In genomic region chr16:21511315-21512210, GRCh38 we compare ENCODE assay signal across 8 cellular contexts.
A peak's percentile ranks its signal among the peaks of the same experiment; 100 is the strongest.
DNase-seq lines count a peak whose midpoint lies in the region; ATAC-seq, FAIRE-seq and TF ChIP-seq lines count a peak whose summit lies in the region.
"Not testable (repeated sequence)": the region's sequence is repeated elsewhere in the genome, so short reads cannot be mapped to it uniquely, and the experiment has no call there.

No MANE protein-coding gene starts in this region.

- peak overlapping the region in 2 of 8 donors; percentile 24 to 65 for H3K4me3 Mint-ChIP-seq in CD4-positive, alpha-beta memory T cell
- H3K4me3 Mint-ChIP-seq in T-helper 2 cell treated with Interferon-gamma antibody and Interleukin-4, amounts not matched to agents 5 μg/mL and 100 μg/mL, for 36 hours; activated naive CD8-positive, alpha-beta T cell treated with anti-CD3 and anti-CD28 coated beads, Interleukin-2, amount 50 U/mL, for 24 hours; immature natural killer cell: not testable (repeated sequence)
- peak overlapping the region; percentile 50 for H3K4me3 Mint-ChIP-seq in nephron progenitor cell

- not testable (repeated sequence) for H3K4me2 ChIP-seq in Karpas-422 (ENCODE audit: low read depth, low read length, poor library complexity, severe bottlenecking); endothelial cell of umbilical vein (ENCODE audit: insufficient read depth, low read length)

- H3K79me2 ChIP-seq in Karpas-422 (ENCODE audit: low read length) (peaks cover 89% of the 10 kb centered on the region), endothelial cell of umbilical vein (ENCODE audit: control insufficient read depth, insufficient read depth, low read length) (peaks cover 96% of the 10 kb centered on the region)

- H3K9me1 ChIP-seq in endothelial cell of umbilical vein (replicated peaks; ENCODE audit: control insufficient read depth, extremely low read depth, insufficient read depth, low read length), result not testable (repeated sequence)

- H3K4me1 Mint-ChIP-seq in CD4-positive, alpha-beta memory T cell, result peaks cover 31 to 96% (median 67%) of the 10 kb centered on the region in 4 donors
- peaks cover 54% of the 10 kb centered on the region for H3K4me1 Mint-ChIP-seq in T-helper 2 cell treated with Interferon-gamma antibody and Interleukin-4, amounts not matched to agents 5 μg/mL and 100 μg/mL, for 36 hours (ENCODE audit: low read depth)
- peaks cover 79% of the 10 kb centered on the region for H3K4me1 Mint-ChIP-seq in activated naive CD8-positive, alpha-beta T cell treated with anti-CD3 and anti-CD28 coated beads, Interleukin-2, amount 50 U/mL, for 24 hours
- peaks cover 39 to 51% of the 10 kb centered on the region in 2 donors for H3K4me1 Mint-ChIP-seq in immature natural killer cell
- H3K4me1 Mint-ChIP-seq in nephron progenitor cell, result peaks cover 98% of the 10 kb centered on the region

- not testable (repeated sequence) for TF ChIP-seq POLR2A in endothelial cell of umbilical vein (IDR thresholded peaks at IDR 0.05; ENCODE audit: low read depth, low read length)

- H3K9me3 Mint-ChIP-seq in CD4-positive, alpha-beta memory T cell; T-helper 2 cell treated with Interferon-gamma antibody and Interleukin-4, amounts not matched to agents 5 μg/mL and 100 μg/mL, for 36 hours; activated naive CD8-positive, alpha-beta T cell treated with anti-CD3 and anti-CD28 coated beads, Interleukin-2, amount 50 U/mL, for 24 hours; immature natural killer cell; nephron progenitor cell: not testable (repeated sequence)

- H4K20me1 ChIP-seq in Karpas-422 (ENCODE audit: insufficient read depth, low read depth, low read length), result peaks cover 75% of the 10 kb centered on the region
- H4K20me1 ChIP-seq in endothelial cell of umbilical vein (replicated peaks; ENCODE audit: control insufficient read depth, extremely low read depth, insufficient read depth, low read length), result not testable (repeated sequence)

- peaks cover 57% of the 10 kb centered on the region for H3K4me1 ChIP-seq in CD4-positive, alpha-beta memory T cell (ENCODE audit: insufficient read depth, low read length)
- H3K4me1 ChIP-seq in Karpas-422 (ENCODE audit: low read length) (peaks cover 88% of the 10 kb centered on the region), stomach smooth muscle (ENCODE audit: control insufficient read depth, insufficient read depth, low read length) (peaks cover 81% of the 10 kb centered on the region)
- not testable (repeated sequence) for H3K4me1 ChIP-seq in endothelial cell of umbilical vein (ENCODE audit: control insufficient read depth, extremely low read depth, insufficient read depth, low read length)

- not testable (repeated sequence) for ATAC-seq in activated naive CD8-positive, alpha-beta T cell treated with anti-CD3 and anti-CD28 coated beads, Interleukin-2, amount 50 U/mL, for 24 hours

- not testable (repeated sequence) for H3K27ac ChIP-seq in CD4-positive, alpha-beta memory T cell (ENCODE audit: low read depth, low read length); Karpas-422 (ENCODE audit: low read length)
- H3K27ac ChIP-seq in endothelial cell of umbilical vein (ENCODE audit: insufficient read depth, low read depth, low read length) (peak overlapping the region; percentile 60), stomach smooth muscle (ENCODE audit: low read length) (peak overlapping the region; percentile 69)

- CTCF ChIA-PET in CD4-positive, alpha-beta memory T cell (lab: Charles Lee; ENCODE audit: partially characterized antibody); endothelial cell of umbilical vein (lab: Charles Lee): not testable (repeated sequence)

- H3K27ac Mint-ChIP-seq in CD4-positive, alpha-beta memory T cell, result peak overlapping the region; percentile 73 to 92 (median 87)
- peak overlapping the region; percentile 78 for H3K27ac Mint-ChIP-seq in T-helper 2 cell treated with Interferon-gamma antibody and Interleukin-4, amounts not matched to agents 5 μg/mL and 100 μg/mL, for 36 hours
- peak overlapping the region; percentile 76 for H3K27ac Mint-ChIP-seq in activated naive CD8-positive, alpha-beta T cell treated with anti-CD3 and anti-CD28 coated beads, Interleukin-2, amount 50 U/mL, for 24 hours
- peak overlapping the region; percentile 8 to 65 (median 55) for H3K27ac Mint-ChIP-seq in immature natural killer cell
- peak overlapping the region; percentile 95 for H3K27ac Mint-ChIP-seq in nephron progenitor cell

- BruUV-seq in endothelial cell of umbilical vein (replicated peaks; lab: Mats Ljungman, UMichigan), result not testable (repeated sequence)

- not testable (repeated sequence) for H3K4me3 ChIP-seq in CD4-positive, alpha-beta memory T cell (ENCODE audit: low read length in 2 of 2); Karpas-422 (ENCODE audit: low read length); endothelial cell of umbilical vein (replicated peaks in 1 of 3; ENCODE audit: insufficient read depth in 1 of 3, low read depth in 1 of 3, low read length in 3 of 3)
- H3K4me3 ChIP-seq in stomach smooth muscle (ENCODE audit: low read length in 2 of 2), result peak overlapping the region in 1 of 2 donors; percentile 52

- H3K9ac ChIP-seq in Karpas-422 (ENCODE audit: low read length); endothelial cell of umbilical vein (replicated peaks; ENCODE audit: extremely low read depth, insufficient read depth, low read length): not testable (repeated sequence)
- peak overlapping the region in 1 of 2 donors; percentile 31 for H3K9ac ChIP-seq in stomach smooth muscle (ENCODE audit: low read length in 2 of 2)

- intact Hi-C loops in CD4-positive, alpha-beta memory T cell (cut with micrococcal nuclease); endothelial cell of umbilical vein (cut with micrococcal nuclease): not testable (repeated sequence)

- POLR2A ChIA-PET in CD4-positive, alpha-beta memory T cell (lab: Charles Lee; ENCODE audit: partially characterized antibody); endothelial cell of umbilical vein (lab: Charles Lee): not testable (repeated sequence)

- dilution Hi-C loops in endothelial cell of umbilical vein (cut with MboI; ENCODE audit: extremely low pct_ligation_motif_present, low sequenced_read_pairs), result not testable (repeated sequence)

- H3K9me3 ChIP-seq in CD4-positive, alpha-beta memory T cell (ENCODE audit: control insufficient read depth in 1 of 2, low read length in 2 of 2); Karpas-422 (ENCODE audit: low read length); endothelial cell of umbilical vein (replicated peaks; ENCODE audit: control insufficient read depth, insufficient read depth, low read length); stomach smooth muscle (ENCODE audit: control insufficient read depth in 2 of 2, low read length in 2 of 2): not testable (repeated sequence)

- not testable (repeated sequence) for H2AFZ ChIP-seq in Karpas-422 (ENCODE audit: low read length); endothelial cell of umbilical vein (ENCODE audit: low read depth, low read length)

- H3K36me3 Mint-ChIP-seq in CD4-positive, alpha-beta memory T cell, result peaks cover 4 to 29% of the 10 kb centered on the region in 2 donors
- peaks cover 53% of the 10 kb centered on the region for H3K36me3 Mint-ChIP-seq in T-helper 2 cell treated with Interferon-gamma antibody and Interleukin-4, amounts not matched to agents 5 μg/mL and 100 μg/mL, for 36 hours (ENCODE audit: low read depth)
- peaks cover 42% of the 10 kb centered on the region for H3K36me3 Mint-ChIP-seq in activated naive CD8-positive, alpha-beta T cell treated with anti-CD3 and anti-CD28 coated beads, Interleukin-2, amount 50 U/mL, for 24 hours (ENCODE audit: low read depth)
- not testable (repeated sequence) for H3K36me3 Mint-ChIP-seq in immature natural killer cell; nephron progenitor cell (ENCODE audit: low read depth)

- TF ChIP-seq CTCF in endothelial cell of umbilical vein (IDR thresholded peaks at IDR 0.05; ENCODE audit: extremely low read depth in 1 of 2, insufficient read depth in 1 of 2, low read depth in 1 of 2, low read length in 2 of 2); nephron progenitor cell (IDR thresholded peaks at IDR 0.05): not testable (repeated sequence)

- not testable (repeated sequence) for H3K36me3 ChIP-seq in CD4-positive, alpha-beta memory T cell (ENCODE audit: insufficient read depth, low read length); Karpas-422 (ENCODE audit: insufficient read depth, low read length); endothelial cell of umbilical vein (ENCODE audit: control insufficient read depth in 2 of 2, extremely low read depth in 1 of 2, insufficient read depth in 2 of 2, low read length in 2 of 2); stomach smooth muscle (ENCODE audit: control insufficient read depth in 2 of 2, insufficient read depth in 2 of 2, low read length in 2 of 2)

- H3K9me2 ChIP-seq in Karpas-422 (replicated peaks; ENCODE audit: insufficient read depth, low read length), result not testable (repeated sequence)

- peak; percentile 89 for FAIRE-seq in endothelial cell of umbilical vein (lab: Jason Lieb, UNC)

- H3K27me3 ChIP-seq in CD4-positive, alpha-beta memory T cell (ENCODE audit: insufficient read depth, low read length); Karpas-422 (ENCODE audit: low read length); endothelial cell of umbilical vein (ENCODE audit: control insufficient read depth in 2 of 2, insufficient read depth in 2 of 2, low read length in 2 of 2); stomach smooth muscle (ENCODE audit: control insufficient read depth in 1 of 2, insufficient read depth in 2 of 2, low read length in 2 of 2): not testable (repeated sequence)

- H3K27me3 Mint-ChIP-seq in CD4-positive, alpha-beta memory T cell; T-helper 2 cell treated with Interferon-gamma antibody and Interleukin-4, amounts not matched to agents 5 μg/mL and 100 μg/mL, for 36 hours (ENCODE audit: low read depth); activated naive CD8-positive, alpha-beta T cell treated with anti-CD3 and anti-CD28 coated beads, Interleukin-2, amount 50 U/mL, for 24 hours; nephron progenitor cell (ENCODE audit: low read depth, poor library complexity): not testable (repeated sequence)
- H3K27me3 Mint-ChIP-seq in immature natural killer cell (ENCODE audit: low read depth in 3 of 3), result peaks cover 4 to 41% (median 15%) of the 10 kb centered on the region in 3 donors

- not testable (repeated sequence) for DNase-seq in CD4-positive, alpha-beta memory T cell; T-helper 2 cell treated with Interferon-gamma antibody and Interleukin-4, amounts not matched to agents 5 μg/mL and 100 μg/mL, for 36 hours (ENCODE audit: low spot score); activated naive CD8-positive, alpha-beta T cell treated with anti-CD3 and anti-CD28 coated beads, Interleukin-2, amount 50 U/mL, for 24 hours; endothelial cell of umbilical vein (ENCODE audit: low read depth, low spot score); immature natural killer cell
- DNase-seq in Karpas-422 (peak; percentile 41), nephron progenitor cell (peak; percentile 55)
